In genomic region chr4:107391630-107392028, GRCh38 we compare ENCODE assay signal across 21 cellular contexts.
DNase-seq lines count a peak whose midpoint lies in the region; ATAC-seq and TF ChIP-seq lines count a peak whose summit lies in the region.
"Had no signal": no experiment of that assay in that cellular context is flagged by ENCODE, and none has a peak within 500 bp of the region (broad histone marks: within the 10 kb centered on the region; RNA-seq: fewer than 3 reads in every experiment).

No MANE protein-coding gene starts in this region.

- no peaks in the 10 kb centered on the region for H3K9me3 ChIP-seq in hepatocyte (ENCODE audit: low read depth)
- H3K9me3 ChIP-seq: SJSA1 had no signal

- peak; percentile 11 for DNase-seq in AG09309 (ENCODE audit: low read depth)
- DNase-seq in GM04504 (ENCODE audit: low read depth) = peak; percentile 8
- DNase-seq in epidermal melanocyte (ENCODE audit: insufficient read length, low spot score) = peak; percentile 33
- no peak for DNase-seq in hepatocyte (ENCODE audit: low spot score)
- DNase-seq in NCI-H748 treated with DMSO at 0.1 percent for 48 hours (lab: John Stamatoyannopoulos, UW) = no peak
- no peak for DNase-seq in superior temporal gyrus (ENCODE audit: extremely low spot score)
- no peak for DNase-seq in NCI-H524 treated with DMSO at 0.1 percent for 48 hours (lab: John Stamatoyannopoulos, UW)
- DNase-seq: DMS153, DND-41, Kasumi-1, NCI-H1092 treated with DMSO at 0.1 percent for 48 hours, NCI-H1436, NCI-H187 treated with DMSO at 0.1 percent for 48 hours, NCI-H526, PC-9, Right ventricle myocardium superior, RPMI8226, T-helper 1 cell had no signal

- WGBS in hepatocyte (ENCODE audit: low lambda C conversion rate, missing lambda C conversion rate) = 89% methylated on average over 3 of the region's 3 CpGs

- H3K4me2 ChIP-seq in hepatocyte = no peak overlapping the region
- H3K4me2 ChIP-seq: PC-9 had no signal

- no peak overlapping the region for H3K4me3 ChIP-seq in AG09309 (ENCODE audit: control insufficient read depth, low read depth, low read length)
- H3K4me3 ChIP-seq in hepatocyte = no peak overlapping the region
- H3K4me3 ChIP-seq: K562, PC-9, SJSA1 had no signal

- no peak for TF ChIP-seq CTCF in AG09309 (IDR thresholded peaks at IDR 0.05; ENCODE audit: control insufficient read depth, insufficient read depth, low read depth, low read length, missing control alignments)
- TF ChIP-seq CTCF in hepatocyte (IDR thresholded peaks at IDR 0.05; ENCODE audit: poor library complexity) = no peak

- H3K36me3 ChIP-seq in hepatocyte (replicated peaks; ENCODE audit: insufficient read depth, low read depth) = no peaks in the 10 kb centered on the region
- H3K36me3 ChIP-seq: SJSA1 had no signal

- H4K20me1 ChIP-seq in hepatocyte (ENCODE audit: insufficient read depth, poor library complexity, severe bottlenecking) = no peaks in the 10 kb centered on the region

- ATAC-seq in GM19463 (IDR thresholded peaks at IDR 0.05; ENCODE audit: unreplicated experiment) = no peak
- ATAC-seq: K562 had no signal

- no peak overlapping the region for H2AFZ ChIP-seq in hepatocyte
- H2AFZ ChIP-seq: PC-9 had no signal

- peaks cover 6% of the 10 kb centered on the region for H3K4me1 ChIP-seq in hepatocyte (ENCODE audit: insufficient read depth)
- H3K4me1 ChIP-seq: SJSA1 had no signal

- H3K27ac ChIP-seq in hepatocyte = peak overlapping the region; percentile 58
- H3K27ac ChIP-seq: PC-9, SJSA1 had no signal

- H3K9me2 ChIP-seq in hepatocyte (replicated peaks; ENCODE audit: insufficient read depth) = no peaks in the 10 kb centered on the region

- H3K27me3 ChIP-seq in hepatocyte = no peaks in the 10 kb centered on the region
- H3K27me3 ChIP-seq: SJSA1 had no signal

- H3K79me2 ChIP-seq in hepatocyte = no peaks in the 10 kb centered on the region

Comparison
In these comparisons a context has a peak if more than half of its experiments do, and no peak if none do; other contexts are left out.
1. DNase-seq: peak in AG09309 (single experiment), GM04504 (single experiment) and epidermal melanocyte (single experiment); none in hepatocyte (single experiment), NCI-H748 treated with DMSO at 0.1 percent for 48 hours (single experiment), superior temporal gyrus (single experiment) and NCI-H524 treated with DMSO at 0.1 percent for 48 hours (single experiment).